ENCODE assay signal across 11 cellular contexts in genomic region chr7:24894670-24895221, GRCh38.
DNase-seq lines count a peak whose midpoint lies in the region; ATAC-seq and TF ChIP-seq lines count a peak whose summit lies in the region.
"Had no signal": no experiment of that assay in that cellular context is flagged by ENCODE, and none has a peak within 500 bp of the region (broad histone marks: within the 10 kb centered on the region; RNA-seq: fewer than 3 reads in every experiment).

No MANE protein-coding gene starts in this region.

- H3K4me3 ChIP-seq in WI38 (ENCODE audit: low read depth, low read length): no peak overlapping the region
- no peak overlapping the region for H3K4me3 ChIP-seq in heart right ventricle
- H3K4me3 ChIP-seq in naive thymus-derived CD4-positive, alpha-beta T cell (ENCODE audit: low read length): no peak overlapping the region
- H3K4me3 ChIP-seq: ascending aorta had no signal

- H3K4me1 Mint-ChIP-seq in naive thymus-derived CD4-positive, alpha-beta T cell: peaks cover 15 to 72% (median 28%) of the 10 kb centered on the region in 7 donors

- no peaks in the 10 kb centered on the region for H3K27me3 Mint-ChIP-seq in naive thymus-derived CD4-positive, alpha-beta T cell
- H3K27me3 Mint-ChIP-seq: activated CD4-positive, alpha-beta T cell treated with anti-CD3 and anti-CD28 coated beads, Interleukin-2, amount 10 ng/mL, durations not matched to agents 24 days and 14 days had no signal

- H3K9me3 ChIP-seq in heart right ventricle: no peaks in the 10 kb centered on the region
- H3K9me3 ChIP-seq in naive thymus-derived CD4-positive, alpha-beta T cell (ENCODE audit: control insufficient read depth in 2 of 3, low read length in 3 of 3): no peaks in the 10 kb centered on the region
- H3K9me3 ChIP-seq: ascending aorta had no signal

- H3K4me1 ChIP-seq in heart right ventricle: peaks cover 0 to 25% (median 0%) of the 10 kb centered on the region in 9 donors
- H3K4me1 ChIP-seq in naive thymus-derived CD4-positive, alpha-beta T cell (ENCODE audit: control insufficient read depth in 2 of 2, insufficient read depth in 2 of 2, low read length in 2 of 2): peaks cover 0 to 22% of the 10 kb centered on the region in 2 donors
- H3K4me1 ChIP-seq: ascending aorta had no signal

- no peak overlapping the region for H3K27ac ChIP-seq in 22Rv1
- no peak overlapping the region for H3K27ac ChIP-seq in heart right ventricle
- H3K27ac ChIP-seq in naive thymus-derived CD4-positive, alpha-beta T cell (ENCODE audit: low read depth, low read length): no peak overlapping the region
- H3K27ac ChIP-seq: ascending aorta, KMS-11 had no signal

- 52 to 63% methylated on average over 5 of the region's 5 CpGs for WGBS in heart right ventricle, 2 donors

- peaks cover 0 to 3% (median 0%) of the 10 kb centered on the region in 9 donors for H3K36me3 ChIP-seq in heart right ventricle
- peaks cover 0 to 7% (median 0%) of the 10 kb centered on the region in 3 experiments for H3K36me3 ChIP-seq in naive thymus-derived CD4-positive, alpha-beta T cell (ENCODE audit: control insufficient read depth in 2 of 3, insufficient read depth in 3 of 3, low read length in 3 of 3)
- H3K36me3 ChIP-seq: ascending aorta had no signal

- ATAC-seq in heart right ventricle (peak in 4 of 8 donors; percentile 41 to 54 (median 44)), HG03342 (IDR thresholded peaks at IDR 0.05; ENCODE audit: unreplicated experiment) (no peak), HG02763 (IDR thresholded peaks at IDR 0.05; ENCODE audit: unreplicated experiment) (no peak)
- ATAC-seq in naive thymus-derived CD4-positive, alpha-beta T cell: no peak

- DNase-seq in GM13977 (ENCODE audit: low spot score) (no peak), heart right ventricle (no peak), Ammon's horn (ENCODE audit: low spot score) (no peak)
- DNase-seq in naive thymus-derived CD4-positive, alpha-beta T cell: no peak
- DNase-seq: activated CD4-positive, alpha-beta T cell treated with anti-CD3 and anti-CD28 coated beads, Interleukin-2, amount 10 ng/mL, durations not matched to agents 24 days and 14 days had no signal

- in situ Hi-C loops in GM13977 (cut with MboI; ENCODE audit: low pct_unique_long_range_greater_than_20kb, low sequenced_read_pairs, unreplicated experiment): no loop called here

- peaks cover 0 to 31% (median 17%) of the 10 kb centered on the region in 5 donors for H3K36me3 Mint-ChIP-seq in naive thymus-derived CD4-positive, alpha-beta T cell

- H3K27ac Mint-ChIP-seq in naive thymus-derived CD4-positive, alpha-beta T cell: no peak overlapping the region
- H3K27ac Mint-ChIP-seq: activated CD4-positive, alpha-beta T cell treated with anti-CD3 and anti-CD28 coated beads, Interleukin-2, amount 10 ng/mL, durations not matched to agents 24 days and 14 days had no signal

- TF ChIP-seq CTCF in 22Rv1 (IDR thresholded peaks at IDR 0.05) (peak; percentile 17; the same call in 1 of the 2 replicates), GM13977 (IDR thresholded peaks at IDR 0.05; ENCODE audit: extremely low read depth, insufficient read depth, missing control alignments) (peak; percentile 33), WI38 (IDR thresholded peaks at IDR 0.05; ENCODE audit: low read depth, low read length) (peak; percentile 52), heart right ventricle (IDR thresholded peaks at IDR 0.05) (peak in 6 of 9 donors; percentile 26 to 48 (median 35))

- H3K9me3 Mint-ChIP-seq in naive thymus-derived CD4-positive, alpha-beta T cell: no peaks in the 10 kb centered on the region
- H3K9me3 Mint-ChIP-seq: activated CD4-positive, alpha-beta T cell treated with anti-CD3 and anti-CD28 coated beads, Interleukin-2, amount 10 ng/mL, durations not matched to agents 24 days and 14 days had no signal

- POLR2A ChIA-PET in naive thymus-derived CD4-positive, alpha-beta T cell (lab: Charles Lee): interaction anchor here (1.0 kb wide), 1 partner anchor 39 kb away, joined by 3 read pairs; no protein-coding TSS in a partner anchor

- CTCF ChIA-PET in naive thymus-derived CD4-positive, alpha-beta T cell (lab: Charles Lee): interaction anchor here (0.6 to 1.3 kb wide), 7 partner anchors 17 to 1392 kb away, joined by 3 to 4 read pairs (median 3); no protein-coding TSS in a partner anchor

- H3K4me3 Mint-ChIP-seq in naive thymus-derived CD4-positive, alpha-beta T cell: no peak overlapping the region
- H3K4me3 Mint-ChIP-seq: activated CD4-positive, alpha-beta T cell treated with anti-CD3 and anti-CD28 coated beads, Interleukin-2, amount 10 ng/mL, durations not matched to agents 24 days and 14 days had no signal

- H3K27me3 ChIP-seq in heart right ventricle: no peaks in the 10 kb centered on the region
- no peaks in the 10 kb centered on the region for H3K27me3 ChIP-seq in naive thymus-derived CD4-positive, alpha-beta T cell (ENCODE audit: control insufficient read depth in 2 of 2, insufficient read depth in 2 of 2, low read length in 2 of 2)
- H3K27me3 ChIP-seq: ascending aorta had no signal

- intact Hi-C loops in heart right ventricle (cut with DNase I): loop anchor here in 2 of 10 donors (10.0 kb wide), 3 partner anchors 70 to 170 kb away; no protein-coding TSS in a partner anchor
- intact Hi-C loops in naive thymus-derived CD4-positive, alpha-beta T cell (cut with micrococcal nuclease): loop anchor here in 1 of 2 donors (1.0 to 2.0 kb wide), 2 partner anchors 16 to 176 kb away; no protein-coding TSS in a partner anchor
